In genomic region chr4:82428969-82429727, GRCh38 we compare ENCODE assay signal across 8 cellular contexts. TPM values are rescaled to one million over a fixed set of nuclear protein-coding genes. Genes with fewer than 3 reads are reported as not detected.
DNase-seq lines count a peak whose midpoint lies in the region; ATAC-seq, FAIRE-seq and TF ChIP-seq lines count a peak whose summit lies in the region.

No MANE protein-coding gene starts in this region.

- in situ Hi-C loops in brain microvascular endothelial cell (cut with HindIII; ENCODE audit: low pct_ligation_motif_present, low sequenced_read_pairs), result loop anchor here (10.0 kb wide), 1 partner anchor 54 kb away; the partner anchor contains the start of gene HNRNPD

- H3K9me3 ChIP-seq in iPS-20b (ENCODE audit: insufficient read depth, low read depth, low read length) (no peaks in the 10 kb centered on the region), small intestine (ENCODE audit: control insufficient read depth, low read depth) (no peaks in the 10 kb centered on the region)

- H3K27me3 ChIP-seq in ACC112 (ENCODE audit: insufficient read depth, low read length) (no peaks in the 10 kb centered on the region), brain microvascular endothelial cell (replicated peaks) (no peaks in the 10 kb centered on the region), iPS-20b (ENCODE audit: insufficient read depth, low read length) (no peaks in the 10 kb centered on the region), small intestine (ENCODE audit: control insufficient read depth in 2 of 2, insufficient read depth in 2 of 2, low read length in 2 of 2) (no peaks in the 10 kb centered on the region)

- H3K36me3 ChIP-seq in ACC112 (ENCODE audit: insufficient read depth, low read length) (peaks cover 45% of the 10 kb centered on the region), brain microvascular endothelial cell (replicated peaks) (peaks cover 43% of the 10 kb centered on the region), iPS-20b (ENCODE audit: insufficient read depth, low read depth, low read length) (peaks cover 54% of the 10 kb centered on the region), small intestine (ENCODE audit: control insufficient read depth in 2 of 2, insufficient read depth in 2 of 2, low read length in 2 of 2) (peaks cover 7 to 9% of the 10 kb centered on the region in 2 donors)

- H3K4me3 ChIP-seq in ACC112 (ENCODE audit: low read depth, low read length) (peak overlapping the region; percentile 98), brain microvascular endothelial cell (ENCODE audit: low read depth, low read length) (peak overlapping the region; percentile 93), iPS-20b (ENCODE audit: low read length) (peak overlapping the region; percentile 96), small intestine (ENCODE audit: low read depth in 1 of 2, low read length in 2 of 2) (peak overlapping the region; percentile 75 to 98)

- peaks cover 76% of the 10 kb centered on the region for H3K79me2 ChIP-seq in ACC112 (ENCODE audit: control insufficient read depth, insufficient read depth, low read length, unreplicated experiment)

- DNase-seq in NCI-H2107 treated with DMSO at 0.1 percent for 48 hours (lab: John Stamatoyannopoulos, UW; ENCODE audit: unreplicated experiment) (peak; percentile 64), UCSD-AML1 (lab: John Stamatoyannopoulos, UW; ENCODE audit: unreplicated experiment) (peak; percentile 97), brain microvascular endothelial cell (peak; percentile 86), small intestine (peak; percentile 91)

- H2AFZ ChIP-seq in ACC112 (ENCODE audit: low read length, unreplicated experiment), result no peak overlapping the region

- ATAC-seq in GM18861 (IDR thresholded peaks at IDR 0.05; ENCODE audit: unreplicated experiment) (peak; percentile 49), HG03095 (IDR thresholded peaks at IDR 0.05; ENCODE audit: unreplicated experiment) (peak; percentile 56)

- FAIRE-seq in small intestine (lab: Jason Lieb, UNC), result no peak

- peak overlapping the region; percentile 100 for H3K9ac ChIP-seq in iPS-20b (ENCODE audit: low read depth, low read length)

- peak; percentile 58 for TF ChIP-seq CTCF in brain microvascular endothelial cell (IDR thresholded peaks at IDR 0.05; ENCODE audit: low read depth, low read length, missing control alignments)

- WGBS in small intestine, 3 donors, result 0% methylated on average over 64 to 83 of the region's 83 CpGs

- H3K27ac ChIP-seq in ACC112 (ENCODE audit: low read depth, low read length) (peak overlapping the region; percentile 91), brain microvascular endothelial cell (peak overlapping the region; percentile 91), iPS-20b (ENCODE audit: low read length) (peak overlapping the region; percentile 96), small intestine (ENCODE audit: low read depth in 1 of 2, low read length in 1 of 2) (peak overlapping the region; percentile 96 to 97)

- H3K4me1 ChIP-seq in ACC112 (ENCODE audit: control insufficient read depth, insufficient read depth, low read length, unreplicated experiment) (peaks cover 38% of the 10 kb centered on the region), iPS-20b (ENCODE audit: insufficient read depth, low read length) (peaks cover 18% of the 10 kb centered on the region; the same call in 1 of the 2 replicates), small intestine (ENCODE audit: control insufficient read depth in 2 of 2, insufficient read depth in 1 of 2, low read depth in 1 of 2, low read length in 1 of 2) (peaks cover 0 to 7% of the 10 kb centered on the region in 2 donors)

RNA-seq across cellular contexts. Expression of gene HNRNPDL, which starts 1.1 kb away (rescaled TPM):
- 100 to 1,000 TPM in 2 of 3 donors, 10 to 100 TPM in 1; 96.6 to 206 (median 111) TPM for polyA plus RNA-seq in small intestine

RNA-seq across cellular contexts. Expression of gene ENOPH1, which starts 1.2 kb away (rescaled TPM):
- 10 to 100 TPM; 25.3 to 45.1 (median 30.3) TPM for polyA plus RNA-seq in small intestine

RNA-seq across cellular contexts. Expression of gene HNRNPD, which starts 55.4 kb away (rescaled TPM):
- polyA plus RNA-seq in small intestine, result 100 to 1,000 TPM; 122 to 212 (median 129) TPM

Comparison
In these comparisons a context has a peak if more than half of its experiments do, and no peak if none do; other contexts are left out.
1. Peak in every context shown above with its lines: DNase-seq, ATAC-seq, H3K4me3 ChIP-seq and H3K27ac ChIP-seq.